ENCODE assay signal across 13 cellular contexts in genomic region chr9:12933957-12934356, GRCh38.
A peak's percentile ranks its signal among the peaks of the same experiment; 100 is the strongest.
DNase-seq lines count a peak whose midpoint lies in the region; ATAC-seq and TF ChIP-seq lines count a peak whose summit lies in the region.
"Had no signal": no experiment of that assay in that cellular context is flagged by ENCODE, and none has a peak within 500 bp of the region (broad histone marks: within the 10 kb centered on the region; RNA-seq: fewer than 3 reads in every experiment).

No MANE protein-coding gene starts in this region.

- H3K27ac ChIP-seq in tibial artery = peak overlapping the region; percentile 24 to 30
- no peak overlapping the region for H3K27ac ChIP-seq in left lung
- H3K27ac ChIP-seq: sigmoid colon, SK-N-MC had no signal

- no peaks in the 10 kb centered on the region for H3K27me3 ChIP-seq in tibial artery
- H3K27me3 ChIP-seq in left lung = no peaks in the 10 kb centered on the region
- H3K27me3 ChIP-seq: sigmoid colon had no signal

- DNase-seq in HFFc6 (peak; percentile 19), SW 1271 (lab: John Stamatoyannopoulos, UW) (peak; percentile 3 to 14), glomerular endothelial cell (ENCODE audit: extremely low read depth, low read depth, low spot score) (peak; percentile 69), tibial artery (no peak), NCI-H2029 (lab: John Stamatoyannopoulos, UW) (no peak), left lung (no peak)
- DNase-seq in stimulated activated CD4-positive, alpha-beta T cell treated with anti-CD3 and anti-CD28 coated beads, Interleukin-15, amount 100 ng/mL, for 24 hours = no peak
- DNase-seq: activated CD4-positive, CD25-positive, alpha-beta regulatory T cell treated with anti-CD3 and anti-CD28 coated beads, Interleukin-2, amount 50 U/mL, for 72 hours; activated T-cell treated with anti-CD3 and anti-CD28 coated beads, Interleukin-2, amount 50 U/mL, for 48 hours; endodermal cell; NCI-H510A; sigmoid colon had no signal

- no peaks in the 10 kb centered on the region for H3K9me3 Mint-ChIP-seq in HFFc6
- H3K9me3 Mint-ChIP-seq: endodermal cell had no signal

- H3K36me3 ChIP-seq in tibial artery (no peaks in the 10 kb centered on the region), left lung (no peaks in the 10 kb centered on the region)
- H3K36me3 ChIP-seq: sigmoid colon had no signal

- TF ChIP-seq CTCF in HFFc6 (IDR thresholded peaks at IDR 0.05) (no peak), tibial artery (IDR thresholded peaks at IDR 0.05) (no peak), left lung (IDR thresholded peaks at IDR 0.05) (no peak)

- H3K4me3 Mint-ChIP-seq in HFFc6 = peak overlapping the region; percentile 7; the same call in 1 of the 2 replicates
- H3K4me3 Mint-ChIP-seq: endodermal cell had no signal

- peak overlapping the region; percentile 48 for H3K27ac Mint-ChIP-seq in HFFc6
- H3K27ac Mint-ChIP-seq: endodermal cell had no signal

- intact Hi-C loops in tibial artery (cut with DNase I; ENCODE audit: low total_unique reads) (no loop called here), left lung (cut with DNase I) (no loop called here)

- H3K27me3 Mint-ChIP-seq in HFFc6 (ENCODE audit: insufficient read depth) = 0 out of 2 replicates have a peak, but pooled peaks cover 1% of the 10 kb centered on the region

- H3K4me1 ChIP-seq in tibial artery (peaks cover 0 to 29% (median 16%) of the 10 kb centered on the region in 4 donors), left lung (no peaks in the 10 kb centered on the region)
- H3K4me1 ChIP-seq: sigmoid colon had no signal

- no peaks in the 10 kb centered on the region for H3K9me3 ChIP-seq in tibial artery
- no peaks in the 10 kb centered on the region for H3K9me3 ChIP-seq in left lung
- H3K9me3 ChIP-seq: sigmoid colon had no signal

- H3K36me3 Mint-ChIP-seq in HFFc6 (ENCODE audit: low read depth) = no peaks in the 10 kb centered on the region

- ATAC-seq in left lung = no peak

- H3K4me1 Mint-ChIP-seq in HFFc6 (ENCODE audit: low read depth) = peaks cover 29% of the 10 kb centered on the region

- H3K4me3 ChIP-seq in tibial artery (no peak overlapping the region), left lung (no peak overlapping the region)
- H3K4me3 ChIP-seq: sigmoid colon, SK-N-MC had no signal

Comparison
In these comparisons a context has a peak if more than half of its experiments do, and no peak if none do; other contexts are left out.
1. DNase-seq: peak in HFFc6 (single experiment), SW 1271 (2 of 2) and glomerular endothelial cell (single experiment); none in tibial artery (0 of 2), stimulated activated CD4-positive, alpha-beta T cell treated with anti-CD3 and anti-CD28 coated beads, Interleukin-15, amount 100 ng/mL, for 24 hours (single experiment), NCI-H2029 (single experiment) and left lung (0 of 2).
2. H3K27ac ChIP-seq: peak in tibial artery (2 of 2); none in left lung (0 of 2).